Comparison of ENCODE assay signal across 8 cellular contexts in genomic region chrX:44244008-44244407, GRCh38.
DNase-seq lines count a peak whose midpoint lies in the region; ATAC-seq, FAIRE-seq and TF ChIP-seq lines count a peak whose summit lies in the region.

No MANE protein-coding gene starts in this region.

- DNase-seq in activated CD4-positive, alpha-beta T cell treated with anti-CD3 and anti-CD28 coated beads, Interleukin-2, amount 10 ng/mL, durations not matched to agents 7 days and 5 days = peak; percentile 27
- DNase-seq in activated CD4-positive, alpha-beta T cell treated with anti-CD3 and anti-CD28 coated beads for 48 hours = no peak
- DNase-seq in NCI-H446 treated with DMSO at 0.1 percent for 48 hours (lab: John Stamatoyannopoulos, UW) (peak; percentile 72), endothelial cell of umbilical vein (ENCODE audit: low read depth, low spot score) (peak; percentile 34), prostate gland (ENCODE audit: low spot score) (no peak), ureter (ENCODE audit: low spot score) (no peak)

- H2AFZ ChIP-seq in endothelial cell of umbilical vein (ENCODE audit: low read depth, low read length) = no peak overlapping the region

- H3K4me1 ChIP-seq in endothelial cell of umbilical vein (ENCODE audit: control insufficient read depth, extremely low read depth, insufficient read depth, low read length) (no peaks in the 10 kb centered on the region), prostate gland (replicated peaks) (no peaks in the 10 kb centered on the region)

- no TSS peak for BruUV-seq in endothelial cell of umbilical vein (replicated peaks; lab: Mats Ljungman, UMichigan)

- CTCF ChIA-PET in activated CD4-positive, alpha-beta T cell treated with anti-CD3 and anti-CD28 coated beads, Interleukin-2, amount 10 ng/mL, durations not matched to agents 7 days and 5 days (lab: Charles Lee) = interaction anchor here (0.7 to 1.2 kb wide), 2 partner anchors 35 to 285 kb away, joined by 3 read pairs; no protein-coding TSS in a partner anchor
- CTCF ChIA-PET in endothelial cell of umbilical vein (lab: Charles Lee) = interaction anchor here (0.8 to 5.0 kb wide), 13 partner anchors 9 to 430 kb away, joined by 3 to 115 read pairs (median 5); no protein-coding TSS in a partner anchor

- no peaks in the 10 kb centered on the region for H3K27me3 Mint-ChIP-seq in activated CD4-positive, alpha-beta T cell treated with anti-CD3 and anti-CD28 coated beads, Interleukin-2, amount 10 ng/mL, durations not matched to agents 7 days and 5 days

- no peaks in the 10 kb centered on the region for H3K36me3 Mint-ChIP-seq in activated CD4-positive, alpha-beta T cell treated with anti-CD3 and anti-CD28 coated beads, Interleukin-2, amount 10 ng/mL, durations not matched to agents 7 days and 5 days (ENCODE audit: low read depth)

- no peak overlapping the region for H3K27ac ChIP-seq in endothelial cell of umbilical vein (ENCODE audit: insufficient read depth, low read depth, low read length)
- H3K27ac ChIP-seq in prostate gland = no peak overlapping the region

- FAIRE-seq in endothelial cell of umbilical vein (lab: Jason Lieb, UNC) = peak; percentile 83

- H3K9me3 Mint-ChIP-seq in activated CD4-positive, alpha-beta T cell treated with anti-CD3 and anti-CD28 coated beads, Interleukin-2, amount 10 ng/mL, durations not matched to agents 7 days and 5 days = no peaks in the 10 kb centered on the region

- H4K20me1 ChIP-seq in endothelial cell of umbilical vein (replicated peaks; ENCODE audit: control insufficient read depth, extremely low read depth, insufficient read depth, low read length) = no peaks in the 10 kb centered on the region

- dilution Hi-C loops in endothelial cell of umbilical vein (cut with MboI; ENCODE audit: extremely low pct_ligation_motif_present, low sequenced_read_pairs) = no loop called here

- H3K4me3 ChIP-seq in endothelial cell of umbilical vein (replicated peaks in 1 of 3; ENCODE audit: insufficient read depth in 1 of 3, low read depth in 1 of 3, low read length in 3 of 3) (no peak overlapping the region), prostate gland (no peak overlapping the region)

- no peaks in the 10 kb centered on the region for H3K79me2 ChIP-seq in endothelial cell of umbilical vein (ENCODE audit: control insufficient read depth, insufficient read depth, low read length)

- peak overlapping the region; percentile 2 for H3K27ac Mint-ChIP-seq in activated CD4-positive, alpha-beta T cell treated with anti-CD3 and anti-CD28 coated beads, Interleukin-2, amount 10 ng/mL, durations not matched to agents 7 days and 5 days

- TF ChIP-seq POLR2A in endothelial cell of umbilical vein (IDR thresholded peaks at IDR 0.05; ENCODE audit: low read depth, low read length) = no peak
- TF ChIP-seq POLR2A in prostate gland (IDR thresholded peaks at IDR 0.05) = no peak

- H3K4me1 Mint-ChIP-seq in activated CD4-positive, alpha-beta T cell treated with anti-CD3 and anti-CD28 coated beads, Interleukin-2, amount 10 ng/mL, durations not matched to agents 7 days and 5 days = peaks cover 29% of the 10 kb centered on the region

- H3K27me3 ChIP-seq in endothelial cell of umbilical vein (ENCODE audit: control insufficient read depth in 2 of 2, insufficient read depth in 2 of 2, low read length in 2 of 2) (no peaks in the 10 kb centered on the region), prostate gland (replicated peaks; ENCODE audit: insufficient read depth) (no peaks in the 10 kb centered on the region)

- H3K36me3 ChIP-seq in endothelial cell of umbilical vein (ENCODE audit: control insufficient read depth in 2 of 2, extremely low read depth in 1 of 2, insufficient read depth in 2 of 2, low read length in 2 of 2) = no peaks in the 10 kb centered on the region
- H3K36me3 ChIP-seq in prostate gland = no peaks in the 10 kb centered on the region

- 44% methylated on average over 1 of the region's 1 CpG for WGBS in prostate gland

- no peak overlapping the region for H3K4me2 ChIP-seq in endothelial cell of umbilical vein (ENCODE audit: insufficient read depth, low read length)

- H3K9me1 ChIP-seq in endothelial cell of umbilical vein (replicated peaks; ENCODE audit: control insufficient read depth, extremely low read depth, insufficient read depth, low read length) = no peaks in the 10 kb centered on the region

- ATAC-seq in HG03095 (IDR thresholded peaks at IDR 0.05; ENCODE audit: unreplicated experiment) (no peak), HG03460 (IDR thresholded peaks at IDR 0.05; ENCODE audit: unreplicated experiment) (no peak)

- POLR2A ChIA-PET in activated CD4-positive, alpha-beta T cell treated with anti-CD3 and anti-CD28 coated beads, Interleukin-2, amount 10 ng/mL, durations not matched to agents 7 days and 5 days (lab: Charles Lee) = no interaction called here
- POLR2A ChIA-PET in endothelial cell of umbilical vein (lab: Charles Lee) = no interaction called here

- no peak overlapping the region for H3K9ac ChIP-seq in endothelial cell of umbilical vein (replicated peaks; ENCODE audit: extremely low read depth, insufficient read depth, low read length)

- no peak overlapping the region for H3K4me3 Mint-ChIP-seq in activated CD4-positive, alpha-beta T cell treated with anti-CD3 and anti-CD28 coated beads, Interleukin-2, amount 10 ng/mL, durations not matched to agents 7 days and 5 days

- H3K9me3 ChIP-seq in endothelial cell of umbilical vein (replicated peaks; ENCODE audit: control insufficient read depth, insufficient read depth, low read length) (no peaks in the 10 kb centered on the region), prostate gland (no peaks in the 10 kb centered on the region)

- TF ChIP-seq CTCF in endothelial cell of umbilical vein (IDR thresholded peaks at IDR 0.05; ENCODE audit: extremely low read depth in 1 of 2, insufficient read depth in 1 of 2, low read depth in 1 of 2, low read length in 2 of 2) (peak in 1 of 2 donors; percentile 31), prostate gland (IDR thresholded peaks at IDR 0.05) (peak; percentile 15 to 51 (median 45))

- intact Hi-C loops in endothelial cell of umbilical vein (cut with micrococcal nuclease) = loop anchor here (1.0 to 5.0 kb wide), 3 partner anchors 217 to 407 kb away; no protein-coding TSS in a partner anchor
- intact Hi-C loops in prostate gland (cut with DNase I) = loop anchor here (5.0 kb wide), 1 partner anchor 287 kb away; no protein-coding TSS in a partner anchor

TF ChIP-seq in endothelial cell of umbilical vein, 7 proteins besides CTCF, POLR2A, EP300 and RAD21:
- TF ChIP-seq MYC (IDR thresholded peaks at IDR 0.05; ENCODE audit: low read depth, low read length) (no peak), MAX (IDR thresholded peaks at IDR 0.05; ENCODE audit: insufficient read depth, insufficient read length) (no peak), GATA2 (IDR thresholded peaks at IDR 0.05; ENCODE audit: insufficient read depth, insufficient read length, low read depth, low read length) (no peak), JUN (IDR thresholded peaks at IDR 0.05; ENCODE audit: borderline replicate concordance, insufficient read depth, insufficient read length, low read depth) (no peak), EZH2 (IDR thresholded peaks at IDR 0.05; ENCODE audit: borderline replicate concordance, low read depth, low read length, severe bottlenecking) (no peak), POLR2AphosphoS5 (IDR thresholded peaks at IDR 0.05; ENCODE audit: insufficient read depth, low read depth, low read length) (no peak), FOS (IDR thresholded peaks at IDR 0.05; ENCODE audit: borderline replicate concordance, insufficient read depth, low read length) (no peak)
TF ChIP-seq in endothelial cell of umbilical vein: peak in this region for 0.

Comparison
In these comparisons a context has a peak if more than half of its experiments do, and no peak if none do; other contexts are left out.
1. DNase-seq: peak in activated CD4-positive, alpha-beta T cell treated with anti-CD3 and anti-CD28 coated beads, Interleukin-2, amount 10 ng/mL, durations not matched to agents 7 days and 5 days (single experiment), NCI-H446 treated with DMSO at 0.1 percent for 48 hours (single experiment) and endothelial cell of umbilical vein (single experiment); none in activated CD4-positive, alpha-beta T cell treated with anti-CD3 and anti-CD28 coated beads for 48 hours (single experiment), prostate gland (single experiment) and ureter (single experiment).